ENCODE assay signal across 7 cellular contexts in genomic region chr10:92238586-92239098, GRCh38. TPM values are rescaled to one million over a fixed set of nuclear protein-coding genes. Genes with fewer than 3 reads are reported as not detected.
DNase-seq lines count a peak whose midpoint lies in the region; ATAC-seq and TF ChIP-seq lines count a peak whose summit lies in the region.

No MANE protein-coding gene starts in this region.

- H3K27ac Mint-ChIP-seq in naive thymus-derived CD8-positive, alpha-beta T cell: peak overlapping the region in 5 of 10 donors; percentile 15 to 83 (median 56)

- POLR2A ChIA-PET in naive thymus-derived CD8-positive, alpha-beta T cell (lab: Charles Lee): interaction anchor here (2.4 kb wide), 1 partner anchor 53 kb away, joined by 10 read pairs; the partner anchor contains the start of genes CPEB3 and MARCHF5

- H3K9me3 ChIP-seq in Peyer's patch: no peaks in the 10 kb centered on the region

- H3K4me1 ChIP-seq in Peyer's patch: peaks cover 0 to 23% (median 4%) of the 10 kb centered on the region in 4 donors

- H3K36me3 ChIP-seq in H7 (replicated peaks; ENCODE audit: control insufficient read depth, insufficient read depth, low read length): no peaks in the 10 kb centered on the region
- H3K36me3 ChIP-seq in Peyer's patch: no peaks in the 10 kb centered on the region

- peak overlapping the region; percentile 75 to 92 (median 84) for H3K4me3 Mint-ChIP-seq in naive thymus-derived CD8-positive, alpha-beta T cell

- H3K27me3 Mint-ChIP-seq in naive thymus-derived CD8-positive, alpha-beta T cell: no peaks in the 10 kb centered on the region

- peak; percentile 47 to 76 for TF ChIP-seq POLR2A in Peyer's patch (IDR thresholded peaks at IDR 0.05)

- H3K4me1 Mint-ChIP-seq in naive thymus-derived CD8-positive, alpha-beta T cell: peaks cover 21 to 50% (median 33%) of the 10 kb centered on the region in 4 donors

- H3K27me3 ChIP-seq in H7 (ENCODE audit: control insufficient read depth, insufficient read depth, low read length) (peaks cover 27% of the 10 kb centered on the region), Peyer's patch (no peaks in the 10 kb centered on the region)

- no peaks in the 10 kb centered on the region for H3K9me3 Mint-ChIP-seq in naive thymus-derived CD8-positive, alpha-beta T cell

- H3K4me3 ChIP-seq in H7 (ENCODE audit: insufficient read depth, low read depth, low read length) (peak overlapping the region; percentile 55), Peyer's patch (peak overlapping the region in 2 of 4 donors; percentile 81 to 86)

- peak; percentile 91 for ATAC-seq in esophagus mucosa
- ATAC-seq in naive thymus-derived CD8-positive, alpha-beta T cell: no peak

- DNase-seq in H7 (peak; percentile 30), Peyer's patch (peak in 2 of 3 donors; percentile 57 to 80), retina (no peak)
- DNase-seq in naive thymus-derived CD8-positive, alpha-beta T cell: no peak
- no peak for DNase-seq in stimulated activated CD4-positive, alpha-beta T cell treated with anti-CD3 and anti-CD28 coated beads, Interleukin-4, amount 100 ng/mL, for 24 hours
- DNase-seq in effector CD4-positive, alpha-beta T cell: no peak

- H3K27ac ChIP-seq in Peyer's patch: peak overlapping the region in 2 of 4 donors; percentile 89

- peaks cover 0 to 6% (median 0%) of the 10 kb centered on the region in 3 donors for H3K36me3 Mint-ChIP-seq in naive thymus-derived CD8-positive, alpha-beta T cell

- no peak for TF ChIP-seq CTCF in Peyer's patch (IDR thresholded peaks at IDR 0.05)

RNA-seq across cellular contexts. Expression of gene CPEB3, which starts 52.2 kb away (rescaled TPM):
- total RNA-seq in H7 (2014; rRNA removed; shearing (Covaris generic)): 0.62 and 0.92 TPM in 2 replicates
- total RNA-seq in Peyer's patch (10 to 100 TPM in 3 of 4 donors, 1 to 10 TPM in 1; 9.9 to 15.2 (median 11.4) TPM), esophagus mucosa (5.1 TPM)
- 1 to 10 TPM; 2.5 to 2.9 TPM for total RNA-seq in naive thymus-derived CD8-positive, alpha-beta T cell
- 1 to 10 TPM in 2 of 3 donors, under 1 TPM in 1; 0.92 to 1.4 (median 1.2) TPM for polyA plus RNA-seq in naive thymus-derived CD8-positive, alpha-beta T cell

RNA-seq across cellular contexts. Expression of gene MARCHF5, which starts 52.3 kb away (rescaled TPM):
- total RNA-seq in H7 (2014; rRNA removed; shearing (Covaris generic)): 7.9 and 11.6 TPM in 2 replicates
- 10 to 100 TPM in 3 of 4 donors, 1 to 10 TPM in 1; 9.1 to 22.1 (median 18.6) TPM for total RNA-seq in Peyer's patch
- total RNA-seq in esophagus mucosa: 42.9 TPM
- total RNA-seq in naive thymus-derived CD8-positive, alpha-beta T cell: 10 to 100 TPM; 41.6 to 42.1 TPM
- 10 to 100 TPM; 21.0 to 24.0 (median 23.4) TPM for polyA plus RNA-seq in naive thymus-derived CD8-positive, alpha-beta T cell

Comparison
In these comparisons a context has a peak if more than half of its experiments do, and no peak if none do; other contexts are left out.
1. DNase-seq: peak in H7 (single experiment) and Peyer's patch (2 of 3); none in naive thymus-derived CD8-positive, alpha-beta T cell (0 of 10), stimulated activated CD4-positive, alpha-beta T cell treated with anti-CD3 and anti-CD28 coated beads, Interleukin-4, amount 100 ng/mL, for 24 hours (single experiment), effector CD4-positive, alpha-beta T cell (single experiment) and retina (single experiment).